ENCODE assay signal across 20 cellular contexts in the genomic region with DNA sequence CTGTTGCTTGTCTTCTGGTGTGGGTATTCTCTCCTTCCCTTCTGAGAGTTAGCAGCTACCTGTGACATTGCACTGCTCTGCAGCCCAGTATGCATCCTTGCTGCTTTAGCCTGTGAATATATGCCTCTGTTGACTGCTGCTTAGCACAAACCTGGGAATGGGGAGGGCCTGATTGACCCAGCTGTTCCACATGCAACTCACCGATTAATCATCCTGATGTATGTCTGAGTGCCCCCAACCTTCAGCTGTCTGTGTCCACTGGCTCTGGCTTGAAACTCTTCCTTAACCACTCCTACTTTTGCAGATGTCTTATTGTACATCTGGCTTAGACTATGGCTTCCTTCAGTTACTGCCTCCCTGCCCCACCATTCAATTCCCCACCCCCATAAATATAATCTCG.
DNase-seq lines count a peak whose midpoint lies in the region; ATAC-seq and TF ChIP-seq lines count a peak whose summit lies in the region.
"Had no signal": no experiment of that assay in that cellular context is flagged by ENCODE, and none has a peak within 500 bp of the region (broad histone marks: within the 10 kb centered on the region; RNA-seq: fewer than 3 reads in every experiment).

No MANE protein-coding gene starts in this region.

- no peak overlapping the region for H2BK20ac ChIP-seq in IMR-90 (ENCODE audit: low read depth, low read length)

- WGBS in IMR-90 (ENCODE audit: extremely low coverage in 2 of 2, insufficient read length in 1 of 2), 2 experiments, result no CpG with 5 or more reads among the region's 2 CpGs
- 81% methylated on average over 2 of the region's 2 CpGs for WGBS in hepatocyte (ENCODE audit: low lambda C conversion rate, missing lambda C conversion rate)

- H2AK9ac ChIP-seq in IMR-90 (replicated peaks; ENCODE audit: low read depth, low read length, poor library complexity), result no peak overlapping the region

- peaks cover 2% of the 10 kb centered on the region; the same call in 1 of the 2 replicates for H3K4me1 ChIP-seq in IMR-90 (ENCODE audit: control insufficient read depth, insufficient read depth, low read length)
- no peaks in the 10 kb centered on the region for H3K4me1 ChIP-seq in hepatocyte (ENCODE audit: insufficient read depth)
- H3K4me1 ChIP-seq: parathyroid adenoma had no signal

- POLR2A ChIA-PET in IMR-90 (lab: Charles Lee; ENCODE audit: unreplicated experiment), result no interaction called here

- no peak overlapping the region for H2AK5ac ChIP-seq in IMR-90 (ENCODE audit: low read depth, low read length)

- no peak overlapping the region for H3K18ac ChIP-seq in IMR-90 (ENCODE audit: low read depth, low read length)

- intact Hi-C loops in IMR-90 (cut with micrococcal nuclease), result loop anchor here (10.0 kb wide), 1 partner anchor 129 kb away; a partner anchor contains a TSS

- H4K8ac ChIP-seq in IMR-90 (ENCODE audit: low read depth in 2 of 2, low read length in 2 of 2), result no peak overlapping the region

- H3K9me3 ChIP-seq in IMR-90 (ENCODE audit: control insufficient read depth, insufficient read depth, low read length), result no peaks in the 10 kb centered on the region
- no peaks in the 10 kb centered on the region for H3K9me3 ChIP-seq in hepatocyte (ENCODE audit: low read depth)

- peaks cover 11% of the 10 kb centered on the region for H3K36me3 ChIP-seq in IMR-90 (ENCODE audit: control insufficient read depth, insufficient read depth, low read length)
- no peaks in the 10 kb centered on the region for H3K36me3 ChIP-seq in hepatocyte (replicated peaks; ENCODE audit: insufficient read depth, low read depth)

- dilution Hi-C loops in IMR-90 (cut with HindIII; ENCODE audit: low sequenced_read_pairs, unreplicated experiment), result no loop called here

- no TSS peak for BruUV-seq in IMR-90 (replicated peaks; lab: Mats Ljungman, UMichigan)

- in situ Hi-C loops in IMR-90 (cut with MboI; ENCODE audit: low sequenced_read_pairs), result no loop called here

- H4K5ac ChIP-seq in IMR-90 (ENCODE audit: low read depth, low read length), result peak overlapping the region; percentile 11; the same call in 1 of the 2 replicates

- H3K79me1 ChIP-seq in IMR-90 (ENCODE audit: low read depth in 1 of 2, low read length in 2 of 2), result peaks cover 3 to 4% of the 10 kb centered on the region in 2 experiments; a peak in 2 of 4 replicates

- no peak for TF ChIP-seq RAD21 in IMR-90 (IDR thresholded peaks at IDR 0.05; ENCODE audit: low read length)

- TF ChIP-seq CTCF in IMR-90 (conservative IDR thresholded peaks at IDR 0.05; ENCODE audit: low read depth, low read length) (no peak), foreskin fibroblast (IDR thresholded peaks at IDR 0.05; ENCODE audit: low read depth, low read length) (no peak), hepatocyte (IDR thresholded peaks at IDR 0.05; ENCODE audit: poor library complexity) (no peak)

- no peak overlapping the region for H3K14ac ChIP-seq in IMR-90 (replicated peaks; ENCODE audit: low read depth, low read length)

- no peaks in the 10 kb centered on the region for H3K27me3 ChIP-seq in IMR-90 (ENCODE audit: control insufficient read depth, insufficient read depth, low read length)
- no peaks in the 10 kb centered on the region for H3K27me3 ChIP-seq in hepatocyte
- H3K27me3 ChIP-seq: heart right ventricle had no signal

- no peak; the same call in 1 of the 2 replicates for ATAC-seq in IMR-90 (ENCODE audit: low read depth)
- ATAC-seq: heart right ventricle, left lobe of liver, right cardiac atrium had no signal

- CTCF ChIA-PET in IMR-90 (lab: Yijun Ruan, JAX), result no interaction called here

- H3K9me2 ChIP-seq in hepatocyte (replicated peaks; ENCODE audit: insufficient read depth), result no peaks in the 10 kb centered on the region

- peaks cover 4% of the 10 kb centered on the region; the same call in 1 of the 2 replicates for H3K9me1 ChIP-seq in IMR-90 (ENCODE audit: insufficient read depth, low read length)

- DNase-seq in ELR (ENCODE audit: low read depth), result peak; percentile 50
- peak; percentile 28 for DNase-seq in IMR-90
- DNase-seq in foreskin fibroblast, result peak; percentile 9 to 38
- peak; percentile 10 for DNase-seq in skeletal muscle cell (ENCODE audit: low read depth)
- no peak for DNase-seq in hepatocyte (ENCODE audit: low spot score)
- no peak for DNase-seq in HPDE6-E6E7 (ENCODE audit: extremely low spot score)
- DNase-seq in activated effector memory CD4-positive, alpha-beta T cell treated with anti-CD3 and anti-CD28 coated beads, Interleukin-2, amount 50 U/mL, for 16 hours, result no peak
- DNase-seq: activated CD4-positive, alpha-beta T cell treated with anti-CD3 and anti-CD28 coated beads for 1 hour; activated naive CD8-positive, alpha-beta T cell treated with anti-CD3 and anti-CD28 coated beads, Interleukin-2, amount 10 ng/mL, durations not matched to agents 7 days and 5 days; activated T-cell treated with anti-CD3 and anti-CD28 coated beads, Interleukin-2, amount 50 U/mL, for 48 hours; DND-41; heart right ventricle; MV-4-11; NCI-H2171; NCI-H510A treated with DMSO at 0.1 percent for 48 hours; nephron progenitor cell; right cardiac atrium; SIG-M5 had no signal

- H3K4me2 ChIP-seq in IMR-90 (ENCODE audit: low read depth, low read length), result no peak overlapping the region
- no peak overlapping the region for H3K4me2 ChIP-seq in hepatocyte

- TF ChIP-seq POLR2A in IMR-90 (IDR thresholded peaks at IDR 0.05; ENCODE audit: low read depth, low read length), result no peak

- no peak overlapping the region for H2BK120ac ChIP-seq in IMR-90 (ENCODE audit: low read depth, low read length)

- no peak overlapping the region for H2AFZ ChIP-seq in IMR-90 (replicated peaks; ENCODE audit: low read length, poor library complexity)
- no peak overlapping the region for H2AFZ ChIP-seq in hepatocyte
- H2AFZ ChIP-seq: parathyroid adenoma had no signal

- H3K4ac ChIP-seq in IMR-90 (ENCODE audit: low read depth, low read length), result no peak overlapping the region

- H3K23ac ChIP-seq in IMR-90 (ENCODE audit: low read depth, low read length), result no peak overlapping the region

- H3K56ac ChIP-seq in IMR-90 (ENCODE audit: extremely low read depth, insufficient read depth, low read length), result no peak overlapping the region

- no peak overlapping the region for H2BK5ac ChIP-seq in IMR-90 (ENCODE audit: low read depth, low read length, poor library complexity, severe bottlenecking)

- H3K4me3 ChIP-seq in IMR-90 (ENCODE audit: insufficient read depth, low read depth, low read length), result no peak overlapping the region
- H3K4me3 ChIP-seq in foreskin fibroblast (ENCODE audit: low read depth in 1 of 2, low read length in 2 of 2), result no peak overlapping the region
- no peak overlapping the region for H3K4me3 ChIP-seq in skeletal muscle cell (ENCODE audit: low read depth, low read length)
- no peak overlapping the region for H3K4me3 ChIP-seq in hepatocyte
- H3K4me3 ChIP-seq: heart right ventricle had no signal

- H3K9ac ChIP-seq in IMR-90 (ENCODE audit: low read depth, low read length), result no peak overlapping the region
- H3K9ac ChIP-seq: parathyroid adenoma had no signal

- H4K91ac ChIP-seq in IMR-90 (ENCODE audit: insufficient read depth, low read depth, low read length), result no peak overlapping the region

- no peak overlapping the region for H3K27ac ChIP-seq in IMR-90 (ENCODE audit: insufficient read depth, low read length)
- H3K27ac ChIP-seq in hepatocyte, result no peak overlapping the region
- H3K27ac ChIP-seq: heart right ventricle, parathyroid adenoma had no signal

- H2BK15ac ChIP-seq in IMR-90 (ENCODE audit: low read depth, low read length), result no peak overlapping the region

- H3K79me2 ChIP-seq in hepatocyte, result no peaks in the 10 kb centered on the region
- H3K79me2 ChIP-seq: parathyroid adenoma had no signal

- H4K20me1 ChIP-seq in IMR-90 (ENCODE audit: insufficient read depth, low read length), result no peaks in the 10 kb centered on the region
- no peaks in the 10 kb centered on the region for H4K20me1 ChIP-seq in hepatocyte (ENCODE audit: insufficient read depth, poor library complexity, severe bottlenecking)

TF ChIP-seq in IMR-90, 13 proteins besides CTCF, POLR2A, EP300 and RAD21:
- TF ChIP-seq MXI1 (IDR thresholded peaks at IDR 0.05; ENCODE audit: borderline replicate concordance, low read depth, low read length) (no peak), NFE2L2 (IDR thresholded peaks at IDR 0.05; ENCODE audit: low read depth, low read length) (no peak), BHLHE40 (IDR thresholded peaks at IDR 0.05; ENCODE audit: low read depth, low read length) (no peak), MAZ (IDR thresholded peaks at IDR 0.05; ENCODE audit: borderline replicate concordance, low read depth, low read length) (no peak), RFX5 (IDR thresholded peaks at IDR 0.05; ENCODE audit: low read depth, low read length) (no peak), MAFK (IDR thresholded peaks at IDR 0.05; ENCODE audit: low read depth, low read length) (no peak), CHD1 (IDR thresholded peaks at IDR 0.05; ENCODE audit: low read depth, low read length) (no peak), SMC3 (IDR thresholded peaks at IDR 0.05; ENCODE audit: low read depth, low read length) (no peak), FOS (IDR thresholded peaks at IDR 0.05; ENCODE audit: low read depth, low read length) (no peak), RCOR1 (IDR thresholded peaks at IDR 0.05; ENCODE audit: insufficient replicate concordance, low read length) (no peak), CEBPB (IDR thresholded peaks at IDR 0.05; ENCODE audit: low read depth, low read length) (no peak)
- TF ChIP-seq, protein P1, sequence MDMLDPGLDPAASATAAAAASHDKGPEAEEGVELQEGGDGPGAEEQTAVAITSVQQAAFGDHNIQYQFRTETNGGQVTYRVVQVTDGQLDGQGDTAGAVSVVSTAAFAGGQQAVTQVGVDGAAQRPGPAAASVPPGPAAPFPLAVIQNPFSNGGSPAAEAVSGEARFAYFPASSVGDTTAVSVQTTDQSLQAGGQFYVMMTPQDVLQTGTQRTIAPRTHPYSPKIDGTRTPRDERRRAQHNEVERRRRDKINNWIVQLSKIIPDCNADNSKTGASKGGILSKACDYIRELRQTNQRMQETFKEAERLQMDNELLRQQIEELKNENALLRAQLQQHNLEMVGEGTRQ (IDR thresholded peaks at IDR 0.05; ENCODE audit: low read depth, low read length), result no peak
- TF ChIP-seq, protein P2, sequence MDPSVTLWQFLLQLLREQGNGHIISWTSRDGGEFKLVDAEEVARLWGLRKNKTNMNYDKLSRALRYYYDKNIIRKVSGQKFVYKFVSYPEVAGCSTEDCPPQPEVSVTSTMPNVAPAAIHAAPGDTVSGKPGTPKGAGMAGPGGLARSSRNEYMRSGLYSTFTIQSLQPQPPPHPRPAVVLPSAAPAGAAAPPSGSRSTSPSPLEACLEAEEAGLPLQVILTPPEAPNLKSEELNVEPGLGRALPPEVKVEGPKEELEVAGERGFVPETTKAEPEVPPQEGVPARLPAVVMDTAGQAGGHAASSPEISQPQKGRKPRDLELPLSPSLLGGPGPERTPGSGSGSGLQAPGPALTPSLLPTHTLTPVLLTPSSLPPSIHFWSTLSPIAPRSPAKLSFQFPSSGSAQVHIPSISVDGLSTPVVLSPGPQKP (IDR thresholded peaks at IDR 0.05; ENCODE audit: borderline replicate concordance, low read depth, low read length), result no peak
TF ChIP-seq in IMR-90: peak in this region for 0.

Comparison
In these comparisons a context has a peak if more than half of its experiments do, and no peak if none do; other contexts are left out.
1. DNase-seq: peak in ELR (single experiment), IMR-90 (single experiment), foreskin fibroblast (2 of 2) and skeletal muscle cell (single experiment); none in hepatocyte (single experiment), HPDE6-E6E7 (single experiment) and activated effector memory CD4-positive, alpha-beta T cell treated with anti-CD3 and anti-CD28 coated beads, Interleukin-2, amount 50 U/mL, for 16 hours (single experiment).